ENCODE assay signal across 1 cellular context in genomic region chr17:48954300-48954755, GRCh38.
TF ChIP-seq lines count a peak whose summit lies in the region.

No MANE protein-coding gene starts in this region.

TF ChIP-seq in HepG2, 621 proteins besides CTCF, POLR2A, EP300 and RAD21 (continued from another document and continues in another):
- no peak for TF ChIP-seq ZBTB49 (CRISPR knock-in tag; IDR thresholded peaks at IDR 0.05; ENCODE audit: borderline replicate concordance)
- TF ChIP-seq GATAD1 (CRISPR knock-in tag; IDR thresholded peaks at IDR 0.05) = no peak
- TF ChIP-seq HOXA3 (CRISPR knock-in tag; IDR thresholded peaks at IDR 0.05) = peak; percentile 35; the same call in 1 of the 2 replicates
- TF ChIP-seq ATF1 (CRISPR knock-in tag; IDR thresholded peaks at IDR 0.05) = no peak
- no peak for TF ChIP-seq ZNF292 (CRISPR knock-in tag; IDR thresholded peaks at IDR 0.05; ENCODE audit: borderline replicate concordance, low read depth)
- TF ChIP-seq BCLAF1 (IDR thresholded peaks at IDR 0.05) = no peak
- TF ChIP-seq HNF4G (IDR thresholded peaks at IDR 0.05; ENCODE audit: borderline replicate concordance, low read depth, low read length) = no peak
- no peak for TF ChIP-seq HNF4G (CRISPR knock-in tag; IDR thresholded peaks at IDR 0.05; ENCODE audit: borderline replicate concordance, low read depth)
- TF ChIP-seq PITX1 (CRISPR knock-in tag; IDR thresholded peaks at IDR 0.05) = peak; percentile 65; the same call in 1 of the 2 replicates
- TF ChIP-seq ZBTB42 (CRISPR knock-in tag; IDR thresholded peaks at IDR 0.05) = no peak
- no peak for TF ChIP-seq ZNF333 (CRISPR knock-in tag; IDR thresholded peaks at IDR 0.05; ENCODE audit: borderline replicate concordance)
- TF ChIP-seq ZNF30 (CRISPR knock-in tag; IDR thresholded peaks at IDR 0.05) = no peak
- TF ChIP-seq ZNF724P (CRISPR knock-in tag; IDR thresholded peaks at IDR 0.05; ENCODE audit: borderline replicate concordance) = no peak
- no peak for TF ChIP-seq ZNF263 (CRISPR knock-in tag; IDR thresholded peaks at IDR 0.05)
- no peak for TF ChIP-seq ZNF251 (CRISPR knock-in tag; IDR thresholded peaks at IDR 0.05)
- no peak for TF ChIP-seq SNAPC2 (CRISPR knock-in tag; IDR thresholded peaks at IDR 0.05)
- TF ChIP-seq PRDM4 (CRISPR knock-in tag; IDR thresholded peaks at IDR 0.05; ENCODE audit: borderline replicate concordance) = no peak
- no peak for TF ChIP-seq HNRNPH1 (optimal IDR thresholded peaks at IDR 0.05; ENCODE audit: low read depth, low read length)
- no peak for TF ChIP-seq MAFG (CRISPR knock-in tag; IDR thresholded peaks at IDR 0.05)
- TF ChIP-seq ZGPAT (CRISPR knock-in tag; IDR thresholded peaks at IDR 0.05) = no peak
- no peak for TF ChIP-seq ZNF773 (CRISPR knock-in tag; IDR thresholded peaks at IDR 0.05; ENCODE audit: borderline replicate concordance)
- TF ChIP-seq ZNF781 (CRISPR knock-in tag; IDR thresholded peaks at IDR 0.05; ENCODE audit: borderline replicate concordance, not compliant biosample characterization) = no peak
- TF ChIP-seq ZNF704 (CRISPR knock-in tag; IDR thresholded peaks at IDR 0.05; ENCODE audit: borderline replicate concordance) = no peak
- no peak for TF ChIP-seq ZNF614 (CRISPR knock-in tag; IDR thresholded peaks at IDR 0.05; ENCODE audit: borderline replicate concordance)
- no peak for TF ChIP-seq ARNT (IDR thresholded peaks at IDR 0.05)
- 0 out of 2 replicates have a peak, but pooled peaks have one; percentile 13 for TF ChIP-seq ZNF331 (CRISPR knock-in tag; IDR thresholded peaks at IDR 0.05)
- peak; percentile 90 for TF ChIP-seq ARID3A (IDR thresholded peaks at IDR 0.05; ENCODE audit: low read depth, low read length)
- TF ChIP-seq SMC3 (IDR thresholded peaks at IDR 0.05; ENCODE audit: low read length) = peak; percentile 100
- peak; percentile 69; the same call in 1 of the 2 replicates for TF ChIP-seq ERF (CRISPR knock-in tag; IDR thresholded peaks at IDR 0.05)
- TF ChIP-seq PAX8 (CRISPR knock-in tag; IDR thresholded peaks at IDR 0.05; ENCODE audit: borderline replicate concordance) = no peak
- no peak for TF ChIP-seq E2F5 (CRISPR knock-in tag; conservative IDR thresholded peaks at IDR 0.05)
- TF ChIP-seq ZNF343 (CRISPR knock-in tag; IDR thresholded peaks at IDR 0.05) = no peak
- TF ChIP-seq SIN3A (IDR thresholded peaks at IDR 0.05; ENCODE audit: borderline replicate concordance, low read depth, low read length) = no peak
- TF ChIP-seq PRDM10 (CRISPR knock-in tag; IDR thresholded peaks at IDR 0.05; ENCODE audit: low read depth) = no peak
- TF ChIP-seq SP2 (CRISPR knock-in tag; IDR thresholded peaks at IDR 0.05) = no peak
- peak; percentile 42; the same call in 1 of the 2 replicates for TF ChIP-seq MLX (CRISPR knock-in tag; IDR thresholded peaks at IDR 0.05)
- TF ChIP-seq PCBP1 (IDR thresholded peaks at IDR 0.05; ENCODE audit: borderline replicate concordance, low read depth, low read length) = no peak
- no peak for TF ChIP-seq HMG20A (CRISPR knock-in tag; IDR thresholded peaks at IDR 0.05; ENCODE audit: borderline replicate concordance)
- no peak for TF ChIP-seq ZNF12 (CRISPR knock-in tag; IDR thresholded peaks at IDR 0.05)
- no peak for TF ChIP-seq BRF2 (CRISPR knock-in tag; IDR thresholded peaks at IDR 0.05)
- TF ChIP-seq RARA (CRISPR knock-in tag; IDR thresholded peaks at IDR 0.05) = 0 out of 2 replicates have a peak, but pooled peaks have one; percentile 8
